20 cellular contexts compared by ENCODE assay signal in the genomic region with DNA sequence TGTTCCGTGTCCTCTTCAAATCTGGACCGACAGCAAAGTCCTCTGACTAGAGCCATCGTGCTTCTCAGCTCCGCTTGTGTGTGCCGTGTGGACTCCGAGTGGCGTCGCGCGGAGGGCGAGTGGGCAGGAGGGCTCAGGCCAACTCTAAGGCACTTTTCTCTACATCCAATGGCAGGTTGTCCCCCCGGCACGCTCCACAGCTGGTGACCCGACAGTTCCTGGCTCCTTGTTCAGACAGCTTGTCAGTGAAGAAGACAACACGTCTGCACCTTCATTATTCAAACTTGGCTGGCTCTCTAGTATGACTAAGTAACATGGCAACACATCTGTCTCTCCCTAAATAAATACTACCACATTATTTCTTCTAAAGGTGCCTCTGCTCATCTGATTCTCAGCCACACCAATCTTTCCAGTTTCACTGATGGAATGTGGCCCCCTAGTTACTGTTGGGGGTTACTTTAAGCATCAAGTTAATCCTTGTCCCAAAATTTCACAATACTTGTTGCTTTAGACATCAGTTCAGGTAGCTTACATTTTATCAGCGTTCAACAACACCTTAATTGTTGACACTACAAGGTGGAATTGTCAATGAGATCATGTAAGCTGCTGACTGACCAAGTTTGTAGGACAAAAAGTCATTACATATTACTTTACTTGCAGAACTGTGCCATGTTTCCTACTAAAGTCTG. TPM values are rescaled to one million over a fixed set of nuclear protein-coding genes. Genes with fewer than 3 reads are reported as not detected.
DNase-seq lines count a peak whose midpoint lies in the region; ATAC-seq and TF ChIP-seq lines count a peak whose summit lies in the region.
"Had no signal": no experiment of that assay in that cellular context is flagged by ENCODE, and none has a peak within 500 bp of the region (broad histone marks: within the 10 kb centered on the region; RNA-seq: fewer than 3 reads in every experiment).

No MANE protein-coding gene starts in this region.

- no peak for DNase-seq in stimulated activated naive CD8-positive, alpha-beta T cell treated with anti-CD3 and anti-CD28 coated beads, Interleukin-15, Interleukin-2, amounts not matched to agents 100 U/mL and 50 U/mL, for 24 hours
- DNase-seq in islet precursor cell (peak; percentile 33), retina (no peak), DMS153 treated with DMSO at 0.1 percent for 48 hours (lab: John Stamatoyannopoulos, UW; ENCODE audit: unreplicated experiment) (no peak), SKM-1 (lab: John Stamatoyannopoulos, UW; ENCODE audit: unreplicated experiment) (no peak), putamen (ENCODE audit: low spot score) (no peak)
- DNase-seq: activated B cell treated with CpG ODN at 0.5 μM for 24 hours; activated effector memory CD4-positive, alpha-beta T cell treated with Interleukin-2 at 50 U/mL for 16 hours; colonic mucosa; foreskin keratinocyte; Karpas-422; left colon; mucosa of descending colon; NCI-H1092; NCI-H2081; NCI-H524; SJCRH30; stimulated activated CD4-positive, alpha-beta T cell treated with anti-CD3 and anti-CD28 coated beads, Interleukin-2, amount 100 ng/mL, for 24 hours had no signal

- no peaks in the 10 kb centered on the region for H3K9me3 Mint-ChIP-seq in stimulated activated naive CD8-positive, alpha-beta T cell treated with anti-CD3 and anti-CD28 coated beads, Interleukin-15, Interleukin-2, amounts not matched to agents 100 ng/mL and 50 ng/mL, for 24 hours
- H3K9me3 Mint-ChIP-seq in brain, result no peaks in the 10 kb centered on the region
- H3K9me3 Mint-ChIP-seq: activated B cell treated with CpG ODN at 0.5 μM for 24 hours had no signal

- no peaks in the 10 kb centered on the region for H3K27me3 Mint-ChIP-seq in stimulated activated naive CD8-positive, alpha-beta T cell treated with anti-CD3 and anti-CD28 coated beads, Interleukin-15, Interleukin-2, amounts not matched to agents 100 ng/mL and 50 ng/mL, for 24 hours
- H3K27me3 Mint-ChIP-seq in brain, result no peaks in the 10 kb centered on the region
- H3K27me3 Mint-ChIP-seq: activated B cell treated with CpG ODN at 0.5 μM for 24 hours had no signal

- H3K27ac Mint-ChIP-seq in stimulated activated naive CD8-positive, alpha-beta T cell treated with anti-CD3 and anti-CD28 coated beads, Interleukin-15, Interleukin-2, amounts not matched to agents 100 ng/mL and 50 ng/mL, for 24 hours, result peak overlapping the region; percentile 54
- peak overlapping the region in 3 of 5 experiments; percentile 0 to 28 (median 24) for H3K27ac Mint-ChIP-seq in brain
- H3K27ac Mint-ChIP-seq: activated B cell treated with CpG ODN at 0.5 μM for 24 hours had no signal

- H3K4me1 Mint-ChIP-seq in stimulated activated naive CD8-positive, alpha-beta T cell treated with anti-CD3 and anti-CD28 coated beads, Interleukin-15, Interleukin-2, amounts not matched to agents 100 ng/mL and 50 ng/mL, for 24 hours (ENCODE audit: low read depth), result peaks cover 54% of the 10 kb centered on the region
- no peaks in the 10 kb centered on the region for H3K4me1 Mint-ChIP-seq in brain
- H3K4me1 Mint-ChIP-seq: activated B cell treated with CpG ODN at 0.5 μM for 24 hours had no signal

- no peak for TF ChIP-seq CTCF in brain (conservative IDR thresholded peaks at IDR 0.05)

- ATAC-seq in stimulated activated naive CD8-positive, alpha-beta T cell treated with anti-CD3 and anti-CD28 coated beads, Interleukin-15, Interleukin-2, amounts not matched to agents 100 U/mL and 50 U/mL, for 24 hours, result no peak
- ATAC-seq: foreskin keratinocyte, left colon, mucosa of descending colon had no signal

- H3K4me3 Mint-ChIP-seq in stimulated activated naive CD8-positive, alpha-beta T cell treated with anti-CD3 and anti-CD28 coated beads, Interleukin-15, Interleukin-2, amounts not matched to agents 100 ng/mL and 50 ng/mL, for 24 hours, result no peak overlapping the region
- H3K4me3 Mint-ChIP-seq in brain, result no peak overlapping the region
- H3K4me3 Mint-ChIP-seq: activated B cell treated with CpG ODN at 0.5 μM for 24 hours had no signal

- peaks cover 71% of the 10 kb centered on the region for H3K36me3 Mint-ChIP-seq in stimulated activated naive CD8-positive, alpha-beta T cell treated with anti-CD3 and anti-CD28 coated beads, Interleukin-15, Interleukin-2, amounts not matched to agents 100 ng/mL and 50 ng/mL, for 24 hours (ENCODE audit: low read depth)
- peaks cover 67% of the 10 kb centered on the region for H3K36me3 Mint-ChIP-seq in brain

RNA-seq across cellular contexts. Expression of gene COG1, which starts 15.4 kb away (rescaled TPM):
- polyA plus RNA-seq in brain (ENCODE audit: insufficient read depth, low read depth, low replicate concordance), result 99.7 TPM

RNA-seq across cellular contexts. Expression of gene SSTR2, which starts 43.5 kb away (rescaled TPM):
- polyA plus RNA-seq in brain (ENCODE audit: insufficient read depth, low read depth, low replicate concordance), result 7.7 TPM
- polyA plus RNA-seq: foreskin keratinocyte had no signal

RNA-seq across cellular contexts. Expression of gene CPSF4L, which starts 53.4 kb away (rescaled TPM):
- not detected for polyA plus RNA-seq in brain (ENCODE audit: insufficient read depth, low read depth, low replicate concordance)
- polyA plus RNA-seq: foreskin keratinocyte had no signal
